ENCODE assay signal across 9 cellular contexts in the genomic region with DNA sequence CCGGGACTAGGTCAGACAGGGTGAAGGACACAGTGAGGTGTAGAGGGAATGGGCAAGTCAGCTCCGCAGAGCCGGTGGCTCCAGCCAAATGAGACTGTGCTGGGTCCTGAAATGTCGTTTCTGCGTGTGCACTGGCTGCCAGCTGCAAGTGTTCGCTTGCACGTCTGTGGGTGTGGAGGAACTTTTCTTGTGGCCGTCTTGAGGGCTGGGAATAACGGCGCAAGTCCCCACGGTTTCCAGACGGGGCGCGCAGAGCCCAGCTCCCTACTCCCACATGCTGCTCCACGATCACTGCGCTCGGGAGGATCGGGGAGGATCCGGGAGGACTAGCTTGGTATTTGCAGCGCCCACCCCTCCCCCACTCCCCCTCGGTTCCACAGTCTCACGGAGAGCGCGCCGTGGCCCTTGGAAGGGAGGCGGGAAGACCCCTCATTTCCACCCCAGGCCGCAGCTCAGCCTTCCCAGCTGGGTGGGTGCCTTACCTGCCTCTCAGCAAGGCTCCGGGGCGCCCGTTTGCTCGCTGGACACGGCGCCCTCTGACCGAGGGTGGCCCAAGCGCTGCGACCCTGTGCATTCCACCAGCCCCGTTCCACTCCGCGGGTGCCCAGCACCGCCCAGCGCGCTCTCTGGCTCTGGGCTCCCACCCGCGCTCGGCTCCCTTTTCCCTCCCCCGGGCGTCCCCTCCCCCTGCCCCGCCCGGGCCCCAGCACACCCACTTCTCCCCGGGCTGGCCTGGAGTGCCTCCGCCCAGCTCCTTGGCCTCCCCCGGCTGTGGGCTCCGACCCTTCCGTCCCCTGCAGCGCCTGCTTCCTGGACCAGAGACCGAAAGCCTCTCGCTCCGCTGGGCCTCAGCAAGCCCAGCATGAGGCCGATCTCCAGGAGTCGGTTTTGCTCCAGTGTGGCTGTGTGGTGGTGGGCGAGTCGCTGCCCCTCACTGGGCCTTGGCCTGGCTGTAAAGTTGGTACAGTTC. TPM values are rescaled to one million over a fixed set of nuclear protein-coding genes. Genes with fewer than 3 reads are reported as not detected.
DNase-seq lines count a peak whose midpoint lies in the region; ATAC-seq and TF ChIP-seq lines count a peak whose summit lies in the region.
"Had no signal": no experiment of that assay in that cellular context is flagged by ENCODE, and none has a peak within 500 bp of the region (broad histone marks: within the 10 kb centered on the region; RNA-seq: fewer than 3 reads in every experiment).

A gene with protein sequence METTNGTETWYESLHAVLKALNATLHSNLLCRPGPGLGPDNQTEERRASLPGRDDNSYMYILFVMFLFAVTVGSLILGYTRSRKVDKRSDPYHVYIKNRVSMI (minus strand): TSS at position 634 of the 970 bp plus-strand sequence. CDS start 9,986 bp downstream, outside the sequence.

- H3K9me3 ChIP-seq in naive thymus-derived CD4-positive, alpha-beta T cell (ENCODE audit: control insufficient read depth in 2 of 3, low read length in 3 of 3) = no peaks in the 10 kb centered on the region
- no peaks in the 10 kb centered on the region for H3K9me3 ChIP-seq in aorta (ENCODE audit: control insufficient read depth, low read length)

- H3K27me3 ChIP-seq in foreskin keratinocyte = peaks cover 42% of the 10 kb centered on the region
- H3K27me3 ChIP-seq in naive thymus-derived CD4-positive, alpha-beta T cell (ENCODE audit: control insufficient read depth in 2 of 2, insufficient read depth in 2 of 2, low read length in 2 of 2) = peaks cover 0 to 6% of the 10 kb centered on the region in 2 donors
- no peaks in the 10 kb centered on the region for H3K27me3 ChIP-seq in aorta (ENCODE audit: control insufficient read depth in 1 of 2, insufficient read depth in 2 of 2, low read length in 1 of 2)

- H3K4me1 ChIP-seq in foreskin keratinocyte (no peaks in the 10 kb centered on the region), aorta (ENCODE audit: control insufficient read depth in 1 of 2, insufficient read depth in 2 of 2, low read length in 2 of 2) (no peaks in the 10 kb centered on the region)
- H3K4me1 ChIP-seq in naive thymus-derived CD4-positive, alpha-beta T cell (ENCODE audit: control insufficient read depth in 2 of 2, insufficient read depth in 2 of 2, low read length in 2 of 2) = no peaks in the 10 kb centered on the region

- no peaks in the 10 kb centered on the region for H3K9me3 Mint-ChIP-seq in activated T-cell treated with anti-CD3 and anti-CD28 coated beads, Interleukin-2, amount 50 U/mL, for 72 hours
- H3K9me3 Mint-ChIP-seq in activated T-cell treated with anti-CD3 and anti-CD28 coated beads, Interleukin-2, amount 50 U/mL, for 24 hours = no peaks in the 10 kb centered on the region
- peaks cover 0 to 2% (median 0%) of the 10 kb centered on the region in 11 donors for H3K9me3 Mint-ChIP-seq in naive thymus-derived CD4-positive, alpha-beta T cell
- no peaks in the 10 kb centered on the region for H3K9me3 Mint-ChIP-seq in activated naive CD4-positive, alpha-beta T cell treated with anti-CD3 and anti-CD28 coated beads, Interleukin-2, amount 50 U/mL, for 72 hours

- H3K4me1 Mint-ChIP-seq in activated T-cell treated with anti-CD3 and anti-CD28 coated beads, Interleukin-2, amount 50 U/mL, for 72 hours (ENCODE audit: low read depth) = peaks cover 11% of the 10 kb centered on the region
- H3K4me1 Mint-ChIP-seq in activated T-cell treated with anti-CD3 and anti-CD28 coated beads, Interleukin-2, amount 50 U/mL, for 24 hours (ENCODE audit: low read depth) = peaks cover 7% of the 10 kb centered on the region
- H3K4me1 Mint-ChIP-seq in naive thymus-derived CD4-positive, alpha-beta T cell = peaks cover 0 to 22% (median 9%) of the 10 kb centered on the region in 7 donors

- H3K36me3 ChIP-seq in naive thymus-derived CD4-positive, alpha-beta T cell (ENCODE audit: control insufficient read depth in 2 of 3, insufficient read depth in 3 of 3, low read length in 3 of 3) = no peaks in the 10 kb centered on the region
- no peaks in the 10 kb centered on the region for H3K36me3 ChIP-seq in aorta (ENCODE audit: control insufficient read depth in 1 of 2, insufficient read depth in 2 of 2, low read length in 1 of 2)

- no peak within 1 kb of the TSS for H3K27ac ChIP-seq in foreskin keratinocyte
- H3K27ac ChIP-seq in naive thymus-derived CD4-positive, alpha-beta T cell (ENCODE audit: low read depth, low read length) = no peak within 1 kb of the TSS
- no peak within 1 kb of the TSS for H3K27ac ChIP-seq in aorta (ENCODE audit: low read depth in 1 of 2, low read length in 2 of 2)
- H3K27ac ChIP-seq: C4-2B had no signal

- H3K4me3 ChIP-seq in naive thymus-derived CD4-positive, alpha-beta T cell (ENCODE audit: low read length) = no peak within 1 kb of the TSS
- peak within 1 kb of the TSS in 1 of 2 donors; percentile 43 for H3K4me3 ChIP-seq in aorta (ENCODE audit: low read length in 2 of 2)

- no peak for TF ChIP-seq CTCF in foreskin keratinocyte (conservative IDR thresholded peaks at IDR 0.05)

- H3K27ac Mint-ChIP-seq in activated T-cell treated with anti-CD3 and anti-CD28 coated beads, Interleukin-2, amount 50 U/mL, for 72 hours = no peak within 1 kb of the TSS
- no peak within 1 kb of the TSS for H3K27ac Mint-ChIP-seq in activated T-cell treated with anti-CD3 and anti-CD28 coated beads, Interleukin-2, amount 50 U/mL, for 24 hours
- H3K27ac Mint-ChIP-seq in naive thymus-derived CD4-positive, alpha-beta T cell = no peak within 1 kb of the TSS
- H3K27ac Mint-ChIP-seq in activated naive CD4-positive, alpha-beta T cell treated with anti-CD3 and anti-CD28 coated beads, Interleukin-2, amount 50 U/mL, for 72 hours = no peak within 1 kb of the TSS

- peak within 1 kb of the TSS; percentile 18 to 59 for H3K4me3 Mint-ChIP-seq in activated T-cell treated with anti-CD3 and anti-CD28 coated beads, Interleukin-2, amount 50 U/mL, for 72 hours
- no peak within 1 kb of the TSS for H3K4me3 Mint-ChIP-seq in activated T-cell treated with anti-CD3 and anti-CD28 coated beads, Interleukin-2, amount 50 U/mL, for 24 hours
- peak within 1 kb of the TSS in 7 of 10 donors; percentile 0 to 67 (median 45) for H3K4me3 Mint-ChIP-seq in naive thymus-derived CD4-positive, alpha-beta T cell

- 4 to 5% methylated on average over 58 to 62 of the region's 62 CpGs for WGBS in aorta, 2 donors

- POLR2A ChIA-PET in naive thymus-derived CD4-positive, alpha-beta T cell (lab: Charles Lee) = no interaction called here

- ATAC-seq in activated T-cell treated with anti-CD3 and anti-CD28 coated beads, Interleukin-2, amount 50 U/mL, for 72 hours (replicated peaks in 1 of 2) = no peak
- peak; percentile 33 for ATAC-seq in foreskin keratinocyte
- peak; percentile 52 for ATAC-seq in naive thymus-derived CD4-positive, alpha-beta T cell
- ATAC-seq in aorta (ENCODE audit: low FRiP score) = peak; percentile 73
- no peak for ATAC-seq in activated naive CD4-positive, alpha-beta T cell treated with anti-CD3 and anti-CD28 coated beads, Interleukin-2, amount 50 U/mL, for 72 hours

- DNase-seq in activated T-cell treated with anti-CD3 and anti-CD28 coated beads, Interleukin-2, amount 50 U/mL, for 72 hours = no peak
- no peak for DNase-seq in activated T-cell treated with anti-CD3 and anti-CD28 coated beads, Interleukin-2, amount 50 U/mL, for 24 hours
- DNase-seq in foreskin keratinocyte (no peak), aorta (peak; percentile 72 to 82), DMS79 treated with DMSO at 0.1 percent for 48 hours (lab: John Stamatoyannopoulos, UW) (no peak), inferior parietal cortex (ENCODE audit: extremely low spot score) (no peak)
- DNase-seq in naive thymus-derived CD4-positive, alpha-beta T cell = no peak
- no peak for DNase-seq in activated naive CD4-positive, alpha-beta T cell treated with anti-CD3 and anti-CD28 coated beads, Interleukin-2, amount 50 U/mL, for 72 hours (ENCODE audit: low spot score in 2 of 2)

- CTCF ChIA-PET in naive thymus-derived CD4-positive, alpha-beta T cell (lab: Charles Lee) = no interaction called here

- intact Hi-C loops in naive thymus-derived CD4-positive, alpha-beta T cell (cut with micrococcal nuclease) = no loop called here
- intact Hi-C loops in aorta (cut with DNase I) = loop anchor here in 1 of 2 donors (10.0 kb wide), 1 partner anchor 108 kb away; no protein-coding TSS in a partner anchor

- peaks cover 32% of the 10 kb centered on the region for H3K27me3 Mint-ChIP-seq in activated T-cell treated with anti-CD3 and anti-CD28 coated beads, Interleukin-2, amount 50 U/mL, for 72 hours (ENCODE audit: low read depth)
- peaks cover 40% of the 10 kb centered on the region for H3K27me3 Mint-ChIP-seq in activated T-cell treated with anti-CD3 and anti-CD28 coated beads, Interleukin-2, amount 50 U/mL, for 24 hours
- peaks cover 41 to 44% (median 43%) of the 10 kb centered on the region in 5 donors for H3K27me3 Mint-ChIP-seq in naive thymus-derived CD4-positive, alpha-beta T cell

- H3K36me3 Mint-ChIP-seq in activated T-cell treated with anti-CD3 and anti-CD28 coated beads, Interleukin-2, amount 50 U/mL, for 72 hours (ENCODE audit: insufficient read depth in 2 of 2) = no peaks in the 10 kb centered on the region
- no peaks in the 10 kb centered on the region for H3K36me3 Mint-ChIP-seq in activated T-cell treated with anti-CD3 and anti-CD28 coated beads, Interleukin-2, amount 50 U/mL, for 24 hours (ENCODE audit: low read depth)
- no peaks in the 10 kb centered on the region for H3K36me3 Mint-ChIP-seq in naive thymus-derived CD4-positive, alpha-beta T cell
- H3K36me3 Mint-ChIP-seq in activated naive CD4-positive, alpha-beta T cell treated with anti-CD3 and anti-CD28 coated beads, Interleukin-2, amount 50 U/mL, for 72 hours = no peaks in the 10 kb centered on the region

RNA-seq across cellular contexts. Expression of the gene that starts here (rescaled TPM):
- not detected for total RNA-seq in activated T-cell treated with anti-CD3 and anti-CD28 coated beads, Interleukin-2, amount 50 U/mL, for 72 hours
- 0.07 TPM in 2 replicates for total RNA-seq in foreskin keratinocyte
- 0.01 TPM in 1 of 2 replicates, not detected in the other for polyA plus RNA-seq in foreskin keratinocyte
- total RNA-seq in naive thymus-derived CD4-positive, alpha-beta T cell = 10 to 100 TPM in 1 of 5 experiments, 1 to 10 TPM in 1, under 1 TPM in 2, not detected in 1; 0.27 to 16.4 (median 0.97) TPM
- polyA plus RNA-seq in naive thymus-derived CD4-positive, alpha-beta T cell = not detected
- total RNA-seq in aorta = 10 to 100 TPM in 1 of 2 donors, 1 to 10 TPM in 1; 3.8 to 12.5 TPM
- 10 to 100 TPM in 1 of 2 donors, under 1 TPM in 1; 0.97 to 17.9 TPM for polyA plus RNA-seq in aorta
- total RNA-seq in activated naive CD4-positive, alpha-beta T cell treated with anti-CD3 and anti-CD28 coated beads, Interleukin-2, amount 50 U/mL, for 72 hours = not detected

Comparison
In these comparisons a context has a peak if more than half of its experiments do, and no peak if none do; other contexts are left out.
1. Peak in ATAC-seq in foreskin keratinocyte; RNA of the gene not detected or under 1 TPM.
2. ATAC-seq: peak in naive thymus-derived CD4-positive, alpha-beta T cell (single experiment) and aorta (single experiment); none in activated T-cell treated with anti-CD3 and anti-CD28 coated beads, Interleukin-2, amount 50 U/mL, for 72 hours (0 of 2) and activated naive CD4-positive, alpha-beta T cell treated with anti-CD3 and anti-CD28 coated beads, Interleukin-2, amount 50 U/mL, for 72 hours (0 of 2).
3. DNase-seq: peak in aorta (2 of 2); none in activated T-cell treated with anti-CD3 and anti-CD28 coated beads, Interleukin-2, amount 50 U/mL, for 72 hours (0 of 2), activated T-cell treated with anti-CD3 and anti-CD28 coated beads, Interleukin-2, amount 50 U/mL, for 24 hours (single experiment), foreskin keratinocyte (0 of 2), naive thymus-derived CD4-positive, alpha-beta T cell (0 of 9), DMS79 treated with DMSO at 0.1 percent for 48 hours (single experiment), activated naive CD4-positive, alpha-beta T cell treated with anti-CD3 and anti-CD28 coated beads, Interleukin-2, amount 50 U/mL, for 72 hours (0 of 2) and inferior parietal cortex (single experiment).